Comparison of ENCODE assay signal across 8 cellular contexts in the genomic region with DNA sequence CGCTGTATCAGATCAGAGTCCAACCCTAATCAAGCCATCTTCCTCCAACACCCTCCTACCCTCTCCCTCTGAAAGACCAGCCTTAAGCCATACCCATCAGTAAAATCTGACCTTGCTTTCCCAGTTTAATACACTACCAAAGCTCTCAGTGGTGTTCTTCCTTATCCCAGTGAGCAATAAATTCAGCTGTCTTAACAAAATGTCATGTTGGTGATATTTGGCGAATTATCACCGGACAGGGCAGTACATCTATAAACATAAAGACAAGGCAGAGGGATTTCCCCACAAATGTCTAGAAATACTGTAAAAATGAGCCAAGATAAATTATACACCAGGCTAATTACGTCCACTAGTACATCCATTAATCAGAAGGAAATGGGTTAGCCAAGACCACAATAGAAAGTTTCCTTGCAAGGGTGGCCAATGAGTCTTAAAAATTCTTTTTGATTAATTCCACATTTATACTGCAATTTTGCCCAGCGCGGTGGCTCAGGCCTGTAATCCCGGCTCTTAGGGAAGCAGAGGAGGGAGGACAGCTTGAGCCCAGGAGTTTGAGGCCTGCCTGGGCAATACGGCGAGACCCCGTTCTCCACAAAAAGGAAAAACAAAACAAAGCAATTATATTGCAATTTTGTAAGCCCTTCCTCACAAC. TPM values are rescaled to one million over a fixed set of nuclear protein-coding genes. Genes with fewer than 3 reads are reported as not detected.
DNase-seq lines count a peak whose midpoint lies in the region; ATAC-seq, FAIRE-seq and TF ChIP-seq lines count a peak whose summit lies in the region.

No MANE protein-coding gene starts in this region.

- H4K20me1 ChIP-seq in GM12878 (ENCODE audit: control insufficient read depth, insufficient read depth) = no peaks in the 10 kb centered on the region

- DNase-seq in cardiac muscle cell (ENCODE audit: low read depth in 1 of 2, low spot score in 1 of 2) (no peak), left ventricle myocardium superior (no peak), GM12878 (ENCODE audit: low read depth, low spot score) (no peak), lung microvascular endothelial cell (ENCODE audit: low read depth in 2 of 2) (peak; percentile 21 to 26), NCI-H510A (lab: John Stamatoyannopoulos, UW) (no peak), NCI-H774 (lab: John Stamatoyannopoulos, UW) (no peak), NCI-H524 (lab: John Stamatoyannopoulos, UW) (no peak)

- CTCF ChIA-PET in GM12878 (lab: Yijun Ruan, JAX) = interaction anchor here (2.9 kb wide), 1 partner anchor 17 kb away, joined by 12 read pairs; no protein-coding TSS in a partner anchor

- H2AFZ ChIP-seq in GM12878 (ENCODE audit: control insufficient read depth, low read depth, low read length) = no peak overlapping the region

- RAD21 ChIA-PET in GM12878 (lab: Charles Lee; ENCODE audit: unreplicated experiment) = interaction anchor here (0.5 to 3.1 kb wide), 9 partner anchors 9 to 1281 kb away, joined by 3 to 10 read pairs (median 3); a partner anchor contains a TSS

- H3K4me1 ChIP-seq in cardiac muscle cell (ENCODE audit: low read depth) (peaks cover 15% of the 10 kb centered on the region), GM12878 (ENCODE audit: control insufficient read depth, insufficient read depth, low read length) (peaks cover 3% of the 10 kb centered on the region; the same call in 1 of the 2 replicates), urinary bladder (ENCODE audit: insufficient read depth) (peaks cover 4% of the 10 kb centered on the region)

- peak overlapping the region; percentile 75 for H3K4me3 ChIP-seq in cardiac muscle cell
- H3K4me3 ChIP-seq in GM12878 = peak overlapping the region; percentile 99
- H3K4me3 ChIP-seq in urinary bladder (ENCODE audit: low read depth, low read length) = peak overlapping the region; percentile 77

- H3K27ac ChIP-seq in cardiac muscle cell = no peak overlapping the region
- H3K27ac ChIP-seq in GM12878 (ENCODE audit: control insufficient read depth, insufficient read depth) = peak overlapping the region; percentile 87
- no peak overlapping the region for H3K27ac ChIP-seq in urinary bladder (ENCODE audit: low read depth)

- H3K9ac ChIP-seq in GM12878 (ENCODE audit: control insufficient read depth, insufficient read depth, low read length) = peak overlapping the region; percentile 90

- TF ChIP-seq POLR2A in GM12878 (IDR thresholded peaks at IDR 0.05; ENCODE audit: low read depth, low read length) = no peak

- POLR2A ChIA-PET in GM12878 (lab: Charles Lee) = interaction anchor here (0.5 to 1.2 kb wide), 7 partner anchors 10 to 1763 kb away, joined by 3 to 8 read pairs (median 3); no protein-coding TSS in a partner anchor

- TF ChIP-seq CTCF in cardiac muscle cell (IDR thresholded peaks at IDR 0.05; ENCODE audit: low read depth, low read length) = no peak
- no peak for TF ChIP-seq CTCF in GM12878 (IDR thresholded peaks at IDR 0.05 in 2 of 3, conservative IDR thresholded peaks at IDR 0.05 in 1 of 3; ENCODE audit: control insufficient read depth in 2 of 3, extremely low read depth in 1 of 3, insufficient read depth in 1 of 3, low read depth in 3 of 3, low read length in 3 of 3)

- intact Hi-C loops in left ventricle myocardium superior (cut with micrococcal nuclease) (no loop called here), GM12878 (cut with micrococcal nuclease; ENCODE audit: unreplicated experiment) (loop anchor here (5.0 to 10.0 kb wide), 2 partner anchors 208 to 336 kb away; no protein-coding TSS in a partner anchor)

- H3K79me2 ChIP-seq in GM12878 (ENCODE audit: control insufficient read depth, insufficient read depth, low read length) = peaks cover 80% of the 10 kb centered on the region

- H3K27me3 ChIP-seq in cardiac muscle cell (no peaks in the 10 kb centered on the region), GM12878 (replicated peaks in 1 of 2; ENCODE audit: control insufficient read depth in 2 of 2, insufficient read depth in 2 of 2, low read length in 1 of 2) (no peaks in the 10 kb centered on the region)

- H3K36me3 ChIP-seq in cardiac muscle cell (peaks cover 4% of the 10 kb centered on the region), GM12878 (ENCODE audit: control insufficient read depth in 2 of 2, insufficient read depth in 2 of 2, low read length in 1 of 2) (peaks cover 0 to 2% of the 10 kb centered on the region in 2 experiments; a peak in 1 of 4 replicates), urinary bladder (ENCODE audit: insufficient read depth) (peaks cover 3% of the 10 kb centered on the region)

- TF ChIP-seq RAD21 in GM12878 (IDR thresholded peaks at IDR 0.05; ENCODE audit: insufficient read depth, low read depth, low read length) = no peak

- ATAC-seq in left ventricle myocardium superior = no peak
- no peak for ATAC-seq in GM12878

- WGBS in GM12878 (ENCODE audit: insufficient coverage, insufficient replicate concordance, low lambda C conversion rate, missing lambda C conversion rate) = 45% methylated on average over 10 of the region's 10 CpGs
- WGBS in urinary bladder = 18% methylated on average over 10 of the region's 10 CpGs

- peak overlapping the region; percentile 98 for H3K4me2 ChIP-seq in GM12878 (ENCODE audit: control insufficient read depth, insufficient read depth)

- no TSS peak for BruUV-seq in GM12878 (replicated peaks; lab: Mats Ljungman, UMichigan)

- TF ChIP-seq EP300 in GM12878 (IDR thresholded peaks at IDR 0.05; ENCODE audit: borderline replicate concordance in 1 of 2, control insufficient read depth in 1 of 2, low read depth in 2 of 2, low read length in 2 of 2) = no peak

- H3K9me3 ChIP-seq in cardiac muscle cell (ENCODE audit: low read depth) = no peaks in the 10 kb centered on the region
- no peaks in the 10 kb centered on the region for H3K9me3 ChIP-seq in GM12878 (replicated peaks; ENCODE audit: control insufficient read depth, insufficient read depth, low read length)

- in situ Hi-C loops in GM12878 (cut with MboI) = no loop called here

- SMC1A ChIA-PET in GM12878 (lab: Charles Lee; ENCODE audit: uncharacterized antibody, unreplicated experiment) = interaction anchor here (0.6 to 2.8 kb wide), 18 partner anchors 8 to 576 kb away, joined by 3 to 7 read pairs (median 3); no protein-coding TSS in a partner anchor

- no peak for FAIRE-seq in GM12878 (lab: Jason Lieb, UNC)

TF ChIP-seq in GM12878, 131 proteins besides CTCF, POLR2A, EP300 and RAD21 (continues in another document):
- TF ChIP-seq KLF5 (IDR thresholded peaks at IDR 0.05; ENCODE audit: partially characterized antibody) = no peak

RNA-seq across cellular contexts. Expression of a gene that starts 0.9 kb away (rescaled TPM):
- total RNA-seq in cardiac muscle cell = 30.7 and 42.1 TPM in 2 replicates
- polyA plus RNA-seq in cardiac muscle cell = 77.4 and 83.3 TPM in 2 replicates
- 19.2 TPM for total RNA-seq in left ventricle myocardium superior
- 40.3 and 48.0 TPM in 2 replicates for total RNA-seq in GM12878 (2013; cell fraction: nucleolus; rRNA removed)
- total RNA-seq in GM12878 (2014; rRNA removed) = 25.8 and 32.5 TPM in 2 replicates
- total RNA-seq in GM12878 (2014; rRNA removed; fragmentation: Illumina TruSeq; extraction: Trizol) = 36.6 and 37.1 TPM in 2 replicates
- 23.8 and 26.9 TPM in 2 replicates for total RNA-seq in GM12878 (2021)
- 16.2 TPM for polyA plus RNA-seq in GM12878 (2011; ENCODE audit: low read depth)
- polyA plus RNA-seq in GM12878 (2011; rRNA removed) = 18.3 and 25.1 TPM in 2 replicates
- 5.3 and 6.2 TPM in 2 replicates for polyA plus RNA-seq in GM12878 (2011; cell fraction: cytosol; rRNA removed)
- 13.6 and 15.3 TPM in 2 replicates for polyA plus RNA-seq in GM12878 (2011; cell fraction: nucleus; rRNA removed)
- polyA plus RNA-seq in GM12878 (2012) = 26.5 and 28.6 TPM in 2 replicates
- polyA plus RNA-seq in GM12878 (2014; fragmentation: Illumina TruSeq; extraction: Trizol) = 36.5 and 44.7 TPM in 2 replicates
- 10 to 100 TPM; 37.9 to 43.0 TPM for polyA plus RNA-seq in GM12878 (2014; fragmentation: Nextera tagmentation; extraction: Ambion mirVana)
- polyA plus RNA-seq in GM12878 (2014; rRNA removed) = 22.5 and 25.5 TPM in 2 replicates
- polyA plus RNA-seq in GM12878 (2016; fragmentation: Nextera tagmentation; extraction: Ambion mirVana) = 10 to 100 TPM; 46.0 to 54.2 TPM
- 9.3 and 10.9 TPM in 2 replicates for polyA minus RNA-seq in GM12878 (2011; rRNA and poly(A)+ RNA removed)
- 2.1 and 4.9 TPM in 2 replicates for polyA minus RNA-seq in GM12878 (2011; cell fraction: cytosol; rRNA and poly(A)+ RNA removed)
- polyA minus RNA-seq in GM12878 (2011; cell fraction: nucleus; rRNA and poly(A)+ RNA removed) = 9.6 and 18.8 TPM in 2 replicates
- 26.4 and 28.4 TPM in 2 replicates for total RNA-seq in lung microvascular endothelial cell
- 65.7 TPM for total RNA-seq in urinary bladder
- 24.8 TPM for polyA plus RNA-seq in urinary bladder

RNA-seq across cellular contexts. Expression of a gene that starts 1.1 kb away (rescaled TPM):
- total RNA-seq in cardiac muscle cell (19.2 and 21.5 TPM in 2 replicates), left ventricle myocardium superior (18.7 TPM), GM12878 (2014; rRNA removed) (28.7 and 35.7 TPM in 2 replicates), GM12878 (2014; rRNA removed; fragmentation: Illumina TruSeq; extraction: Trizol) (43.0 and 43.7 TPM in 2 replicates), GM12878 (2021) (27.2 and 28.4 TPM in 2 replicates), lung microvascular endothelial cell (7.9 and 10.0 TPM in 2 replicates), urinary bladder (56.9 TPM)
- polyA plus RNA-seq in cardiac muscle cell (32.2 and 40.8 TPM in 2 replicates), GM12878 (2011; rRNA removed) (58.9 and 89.9 TPM in 2 replicates), GM12878 (2014; fragmentation: Illumina TruSeq; extraction: Trizol) (50.3 and 58.2 TPM in 2 replicates), GM12878 (2014; fragmentation: Nextera tagmentation; extraction: Ambion mirVana) (10 to 100 TPM; 65.4 to 76.3 TPM), GM12878 (2014; rRNA removed) (22.2 and 29.2 TPM in 2 replicates), GM12878 (2016; fragmentation: Nextera tagmentation; extraction: Ambion mirVana) (10 to 100 TPM; 62.3 to 63.3 TPM), urinary bladder (16.5 TPM)
- 103 and 117 TPM in 2 replicates for total RNA-seq in GM12878 (2013; cell fraction: nucleolus; rRNA removed)
- polyA plus RNA-seq in GM12878 (2011; ENCODE audit: low read depth) = 13.4 TPM
- polyA plus RNA-seq in GM12878 (2011; cell fraction: cytosol; rRNA removed) = 19.6 and 26.7 TPM in 2 replicates
- 29.6 and 33.9 TPM in 2 replicates for polyA plus RNA-seq in GM12878 (2011; cell fraction: nucleus; rRNA removed)
- 17.2 and 23.4 TPM in 2 replicates for polyA plus RNA-seq in GM12878 (2012)
- polyA minus RNA-seq in GM12878 (2011; rRNA and poly(A)+ RNA removed) = 34.0 and 46.7 TPM in 2 replicates
- 10.2 and 11.0 TPM in 2 replicates for polyA minus RNA-seq in GM12878 (2011; cell fraction: cytosol; rRNA and poly(A)+ RNA removed)
- 24.2 and 34.3 TPM in 2 replicates for polyA minus RNA-seq in GM12878 (2011; cell fraction: nucleus; rRNA and poly(A)+ RNA removed)

Comparison
In these comparisons a context has a peak if more than half of its experiments do, and no peak if none do; other contexts are left out.
1. DNase-seq: peak in lung microvascular endothelial cell (2 of 2); none in cardiac muscle cell (0 of 2), left ventricle myocardium superior (single experiment), GM12878 (single experiment), NCI-H510A (single experiment), NCI-H774 (single experiment) and NCI-H524 (0 of 2).
2. Peak in every context shown above with its lines, with median percentiles within 50 percentile points of each other: H3K4me3 ChIP-seq.